Comparison of ENCODE assay signal across 7 cellular contexts in the genomic region with DNA sequence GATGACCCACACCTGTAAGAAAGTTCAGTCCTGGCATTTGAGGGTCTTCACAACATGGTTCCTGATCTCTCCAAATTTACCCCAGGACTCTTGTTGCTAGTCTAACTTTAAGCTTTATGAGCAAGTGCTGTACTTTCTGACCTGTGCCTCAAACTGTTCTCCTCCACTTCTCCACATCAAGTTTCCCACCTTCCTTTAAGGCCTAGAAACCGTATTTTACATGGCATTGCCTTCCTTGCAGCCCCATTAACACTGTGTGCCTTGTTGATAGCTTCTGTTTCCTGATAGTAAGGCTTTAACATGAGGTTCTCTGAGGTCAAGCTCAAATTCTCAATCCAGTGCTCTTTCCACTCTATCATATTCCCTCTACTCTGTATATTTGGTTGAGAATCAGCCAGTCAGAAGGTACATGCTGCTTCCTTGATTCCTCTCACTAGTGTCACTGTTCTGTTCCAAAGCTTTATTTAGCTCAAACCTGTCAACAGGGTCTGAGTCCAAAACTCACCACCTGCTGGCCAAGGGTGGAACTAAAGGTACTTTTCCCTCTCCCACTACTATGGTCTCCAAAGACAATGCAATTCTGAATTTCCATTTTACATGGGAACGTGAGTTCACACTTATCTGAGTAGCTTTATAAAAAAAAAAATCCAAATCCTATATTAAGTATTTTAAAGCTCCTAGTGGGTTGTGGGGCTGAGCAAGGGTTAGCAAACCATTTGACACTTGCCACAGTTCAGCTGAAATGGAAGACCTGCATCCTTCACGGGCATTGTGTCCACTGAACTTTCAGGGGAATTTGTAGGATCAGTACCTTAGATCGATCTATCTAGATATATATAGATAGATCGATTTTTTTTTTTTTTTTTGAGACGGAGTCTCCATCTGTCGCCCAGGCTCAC. TPM values are rescaled to one million over a fixed set of nuclear protein-coding genes. Genes with fewer than 3 reads are reported as not detected.
DNase-seq lines count a peak whose midpoint lies in the region; ATAC-seq and TF ChIP-seq lines count a peak whose summit lies in the region.

No MANE protein-coding gene starts in this region.

- no peak overlapping the region for H2AFZ ChIP-seq in Karpas-422 (ENCODE audit: low read length)
- no peak overlapping the region for H2AFZ ChIP-seq in mammary epithelial cell (ENCODE audit: low read depth, low read length)

- H3K4me1 Mint-ChIP-seq in stimulated activated naive B cell treated with anti-CD40 and anti-IgM and Interleukin-4, amounts not matched to agents 10 μg/mL and 1 μg/mL and 100 μg/mL, for 72 hours = peaks cover 7 to 20% of the 10 kb centered on the region in 2 donors

- TF ChIP-seq RAD21 in liver (IDR thresholded peaks at IDR 0.05) = peak; percentile 56 to 78

- H3K27me3 ChIP-seq in Karpas-422 (ENCODE audit: low read length) (no peaks in the 10 kb centered on the region), mammary epithelial cell (ENCODE audit: insufficient read depth, low read length) (no peaks in the 10 kb centered on the region), liver (ENCODE audit: control insufficient read depth in 4 of 4, insufficient read depth in 4 of 4, low read length in 3 of 4) (no peaks in the 10 kb centered on the region)

- no peak overlapping the region for H3K4me3 ChIP-seq in Karpas-422 (ENCODE audit: low read length)
- no peak overlapping the region for H3K4me3 ChIP-seq in mammary epithelial cell (replicated peaks in 1 of 3; ENCODE audit: insufficient read depth in 1 of 3, low read depth in 2 of 3, low read length in 3 of 3)
- no peak overlapping the region for H3K4me3 ChIP-seq in liver (ENCODE audit: low read depth in 1 of 3, low read length in 3 of 3)

- H3K9me2 ChIP-seq in Karpas-422 (replicated peaks; ENCODE audit: insufficient read depth, low read length) = no peaks in the 10 kb centered on the region

- H3K4me2 ChIP-seq in Karpas-422 (ENCODE audit: low read depth, low read length, poor library complexity, severe bottlenecking) (no peak overlapping the region), mammary epithelial cell (ENCODE audit: insufficient read depth, low read depth, low read length) (no peak overlapping the region)

- ATAC-seq in stimulated activated naive B cell treated with anti-CD40 and anti-IgM and Interleukin-4, amounts not matched to agents 10 μg/mL and 1 μg/mL and 100 μg/mL, for 72 hours (replicated peaks) = peak; percentile 78 to 87

- peak; percentile 47 for DNase-seq in GM03348 (ENCODE audit: low spot score)
- peak; percentile 74 for DNase-seq in Karpas-422
- DNase-seq in T-helper 9 cell = peak; percentile 33
- DNase-seq in mammary epithelial cell = peak; percentile 27
- DNase-seq in stimulated activated naive B cell treated with anti-CD40 and anti-IgM and Interleukin-4, amounts not matched to agents 10 μg/mL and 1 μg/mL and 100 μg/mL, for 72 hours = no peak
- DNase-seq in islet precursor cell = no peak

- H3K9ac ChIP-seq in Karpas-422 (ENCODE audit: low read length) (no peak overlapping the region), mammary epithelial cell (ENCODE audit: insufficient read depth, low read length) (no peak overlapping the region), liver (ENCODE audit: low read depth in 1 of 2, low read length in 2 of 2) (no peak overlapping the region)

- in situ Hi-C loops in mammary epithelial cell (cut with MboI; ENCODE audit: low sequenced_read_pairs in 2 of 2) = loop anchor here in 1 of 2 donors (10.0 kb wide), 1 partner anchor 147 kb away; no protein-coding TSS in a partner anchor

- H3K27me3 Mint-ChIP-seq in stimulated activated naive B cell treated with anti-CD40 and anti-IgM and Interleukin-4, amounts not matched to agents 10 μg/mL and 1 μg/mL and 100 μg/mL, for 72 hours = no peaks in the 10 kb centered on the region

- BruUV-seq in mammary epithelial cell (replicated peaks; lab: Mats Ljungman, UMichigan) = no TSS peak

- H3K27ac ChIP-seq in Karpas-422 (ENCODE audit: low read length) (no peak overlapping the region), mammary epithelial cell (ENCODE audit: insufficient read depth, low read depth, low read length) (no peak overlapping the region), liver (ENCODE audit: low read depth in 1 of 2, low read length in 2 of 2) (no peak overlapping the region)

- intact Hi-C loops in mammary epithelial cell (cut with micrococcal nuclease) = loop anchor here (1.0 to 2.0 kb wide), 2 partner anchors 152 to 291 kb away; no protein-coding TSS in a partner anchor

- H3K9me3 ChIP-seq in Karpas-422 (ENCODE audit: low read length) = no peaks in the 10 kb centered on the region
- no peaks in the 10 kb centered on the region for H3K9me3 ChIP-seq in mammary epithelial cell (replicated peaks; ENCODE audit: insufficient read depth, low read length)
- H3K9me3 ChIP-seq in liver (ENCODE audit: control insufficient read depth in 4 of 4, low read length in 3 of 4) = no peaks in the 10 kb centered on the region

- peaks cover 46 to 58% of the 10 kb centered on the region in 2 donors for H3K36me3 Mint-ChIP-seq in stimulated activated naive B cell treated with anti-CD40 and anti-IgM and Interleukin-4, amounts not matched to agents 10 μg/mL and 1 μg/mL and 100 μg/mL, for 72 hours

- no peak overlapping the region for H3K4me3 Mint-ChIP-seq in stimulated activated naive B cell treated with anti-CD40 and anti-IgM and Interleukin-4, amounts not matched to agents 10 μg/mL and 1 μg/mL and 100 μg/mL, for 72 hours

- CTCF ChIA-PET in mammary epithelial cell (lab: Charles Lee; ENCODE audit: low non-redundant PET) = interaction anchor here (0.6 to 1.8 kb wide), 7 partner anchors 9 to 349 kb away, joined by 3 to 29 read pairs (median 7); partner anchors contain the start of gene VCP

- dilution Hi-C loops in mammary epithelial cell (cut with HindIII; ENCODE audit: low sequenced_read_pairs) = no loop called here

- H3K36me3 ChIP-seq in Karpas-422 (ENCODE audit: insufficient read depth, low read length) (peaks cover 35% of the 10 kb centered on the region; the same call in 1 of the 2 replicates), mammary epithelial cell (ENCODE audit: insufficient read depth, low read length) (peaks cover 13% of the 10 kb centered on the region), liver (ENCODE audit: control insufficient read depth in 4 of 4, insufficient read depth in 3 of 4, low read depth in 1 of 4, low read length in 3 of 4) (peaks cover 2 to 39% (median 36%) of the 10 kb centered on the region in 4 donors)

- WGBS in mammary epithelial cell (ENCODE audit: low coverage, missing lambda C conversion rate) = 92% methylated on average over 3 of the region's 7 CpGs
- WGBS in liver = 83% methylated on average over 7 of the region's 7 CpGs

- H3K79me2 ChIP-seq in Karpas-422 (ENCODE audit: low read length) = no peaks in the 10 kb centered on the region
- no peaks in the 10 kb centered on the region for H3K79me2 ChIP-seq in mammary epithelial cell (ENCODE audit: insufficient read depth, low read length)

- H3K4me1 ChIP-seq in Karpas-422 (ENCODE audit: low read length) = no peaks in the 10 kb centered on the region
- H3K4me1 ChIP-seq in mammary epithelial cell (ENCODE audit: insufficient read depth, low read length) = peaks cover 4% of the 10 kb centered on the region
- H3K4me1 ChIP-seq in liver (ENCODE audit: control insufficient read depth in 4 of 4, insufficient read depth in 4 of 4, low read length in 3 of 4) = no peaks in the 10 kb centered on the region

- no peaks in the 10 kb centered on the region for H3K9me3 Mint-ChIP-seq in stimulated activated naive B cell treated with anti-CD40 and anti-IgM and Interleukin-4, amounts not matched to agents 10 μg/mL and 1 μg/mL and 100 μg/mL, for 72 hours

- TF ChIP-seq CTCF in mammary epithelial cell (conservative IDR thresholded peaks at IDR 0.05 in 1 of 2, IDR thresholded peaks at IDR 0.05 in 1 of 2; ENCODE audit: extremely low read depth in 1 of 2, insufficient read depth in 1 of 2, low read depth in 1 of 2, low read length in 2 of 2) (peak; percentile 61 to 68), liver (IDR thresholded peaks at IDR 0.05; ENCODE audit: low read depth, low read length, missing input control) (peak; percentile 61)

- peak overlapping the region; percentile 6 for H3K27ac Mint-ChIP-seq in stimulated activated naive B cell treated with anti-CD40 and anti-IgM and Interleukin-4, amounts not matched to agents 10 μg/mL and 1 μg/mL and 100 μg/mL, for 72 hours

- H4K20me1 ChIP-seq in Karpas-422 (ENCODE audit: insufficient read depth, low read depth, low read length) (no peaks in the 10 kb centered on the region), mammary epithelial cell (ENCODE audit: insufficient read depth, low read length) (no peaks in the 10 kb centered on the region)

TF ChIP-seq in liver, 16 proteins besides CTCF, POLR2A, EP300 and RAD21 (continues in another document):
- TF ChIP-seq TAF1 (conservative IDR thresholded peaks at IDR 0.05) = no peak
- TF ChIP-seq FOXA1 (IDR thresholded peaks at IDR 0.05) = no peak
- no peak for TF ChIP-seq MAX (IDR thresholded peaks at IDR 0.05)
- no peak for TF ChIP-seq YY1 (IDR thresholded peaks at IDR 0.05)
- no peak for TF ChIP-seq RXRA (IDR thresholded peaks at IDR 0.05)
- TF ChIP-seq JUND (IDR thresholded peaks at IDR 0.05) = no peak
- no peak for TF ChIP-seq HNF4A (conservative IDR thresholded peaks at IDR 0.05)

RNA-seq across cellular contexts. Expression of gene VCP, which starts 21.1 kb away (rescaled TPM):
- 157 and 183 TPM in 2 replicates for total RNA-seq in Karpas-422 (2014; rRNA removed; shearing (Covaris generic); ENCODE audit: low replicate concordance)
- total RNA-seq in mammary epithelial cell = 100 to 1,000 TPM; 284 to 291 TPM
- polyA plus RNA-seq in mammary epithelial cell = 310 TPM
- polyA minus RNA-seq in mammary epithelial cell = 716 TPM
- 100 to 1,000 TPM; 175 to 248 TPM for total RNA-seq in liver
- 100 to 1,000 TPM in 1 of 2 donors, 10 to 100 TPM in 1; 57.6 to 131 TPM for polyA plus RNA-seq in liver

RNA-seq across cellular contexts. Expression of gene FANCG, which starts 28.4 kb away (rescaled TPM):
- total RNA-seq in Karpas-422 (2014; rRNA removed; shearing (Covaris generic); ENCODE audit: low replicate concordance) = 38.8 and 47.9 TPM in 2 replicates
- 10 to 100 TPM in 1 of 2 donors, 1 to 10 TPM in 1; 7.0 to 41.7 TPM for total RNA-seq in mammary epithelial cell
- polyA plus RNA-seq in mammary epithelial cell = 22.0 TPM
- polyA minus RNA-seq in mammary epithelial cell = 24.9 TPM
- total RNA-seq in liver = 10 to 100 TPM in 1 of 2 donors, 1 to 10 TPM in 1; 4.4 to 16.0 TPM
- polyA plus RNA-seq in liver = 1 to 10 TPM; 1.7 to 3.5 TPM

RNA-seq across cellular contexts. Expression of gene PIGO, which starts 45.1 kb away (rescaled TPM):
- 25.1 and 29.3 TPM in 2 replicates for total RNA-seq in Karpas-422 (2014; rRNA removed; shearing (Covaris generic); ENCODE audit: low replicate concordance)
- total RNA-seq in mammary epithelial cell = 10 to 100 TPM; 17.8 to 33.3 TPM
- 32.4 TPM for polyA plus RNA-seq in mammary epithelial cell
- 40.2 TPM for polyA minus RNA-seq in mammary epithelial cell
- total RNA-seq in liver = 10 to 100 TPM; 10.5 to 15.7 TPM
- polyA plus RNA-seq in liver = 10 to 100 TPM; 15.2 to 16.0 TPM

RNA-seq across cellular contexts. Expression of gene STOML2, which starts 51.6 kb away (rescaled TPM):
- 141 and 250 TPM in 2 replicates for total RNA-seq in Karpas-422 (2014; rRNA removed; shearing (Covaris generic); ENCODE audit: low replicate concordance)
- total RNA-seq in mammary epithelial cell (100 to 1,000 TPM; 131 to 132 TPM), liver (10 to 100 TPM; 77.8 to 85.1 TPM)
- polyA plus RNA-seq in mammary epithelial cell (176 TPM), liver (10 to 100 TPM; 77.9 to 96.8 TPM)
- 162 TPM for polyA minus RNA-seq in mammary epithelial cell

Comparison
In these comparisons a context has a peak if more than half of its experiments do, and no peak if none do; other contexts are left out.
1. DNase-seq: peak in GM03348 (single experiment), Karpas-422 (single experiment), T-helper 9 cell (single experiment) and mammary epithelial cell (single experiment); none in stimulated activated naive B cell treated with anti-CD40 and anti-IgM and Interleukin-4, amounts not matched to agents 10 μg/mL and 1 μg/mL and 100 μg/mL, for 72 hours (single experiment) and islet precursor cell (single experiment).